In the genomic region with DNA sequence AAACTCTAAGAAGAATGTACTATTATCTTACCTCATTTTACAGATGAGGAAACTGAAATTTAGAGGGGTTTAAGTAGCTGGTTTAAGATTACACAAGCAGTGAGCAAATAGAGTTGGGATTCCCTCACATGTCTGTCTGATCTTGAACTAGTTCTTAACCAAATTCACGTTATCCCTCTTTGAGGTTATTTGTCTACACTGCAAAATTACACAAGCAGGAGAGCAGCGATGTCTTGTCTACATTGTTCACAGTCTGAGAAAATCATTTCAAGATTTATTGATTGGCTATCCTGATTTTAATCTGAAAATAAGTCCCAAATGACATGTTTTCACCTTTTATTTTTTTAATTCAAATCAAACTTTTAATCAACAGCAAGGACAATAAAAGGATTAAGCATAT, we compare ENCODE assay signal across 24 cellular contexts. TPM values are rescaled to one million over a fixed set of nuclear protein-coding genes. Genes with fewer than 3 reads are reported as not detected.
DNase-seq lines count a peak whose midpoint lies in the region; ATAC-seq, FAIRE-seq and TF ChIP-seq lines count a peak whose summit lies in the region.
"Had no signal": no experiment of that assay in that cellular context is flagged by ENCODE, and none has a peak within 500 bp of the region (broad histone marks: within the 10 kb centered on the region; RNA-seq: fewer than 3 reads in every experiment).

No MANE protein-coding gene starts in this region.

- no peak overlapping the region for H3K9ac ChIP-seq in colonic mucosa (ENCODE audit: low read depth in 2 of 2, low read length in 2 of 2)
- H3K9ac ChIP-seq: BLaER1 treated with 17β-estradiol and CSF1 and Interleukin-3, amounts not matched to agents 10 nM and 100 nM had no signal

- TF ChIP-seq CTCF in A549 (IDR thresholded peaks at IDR 0.05) (no peak), colonic mucosa (IDR thresholded peaks at IDR 0.05) (no peak), transverse colon (IDR thresholded peaks at IDR 0.05) (no peak)

- peaks cover 21% of the 10 kb centered on the region for H3K27me3 Mint-ChIP-seq in activated T-helper 17 cell treated with anti-CD3 and anti-CD28 coated beads, Interleukin-2, amount 50 U/mL, for 72 hours
- H3K27me3 Mint-ChIP-seq: B cell; CD4-positive, alpha-beta T cell had no signal

- in situ Hi-C loops in transverse colon (cut with MboI; ENCODE audit: low pct_ligation_motif_present in 1 of 4, low pct_unique_long_range_greater_than_20kb in 1 of 4, low sequenced_read_pairs in 3 of 4): no loop called here

- no peak for TF ChIP-seq EP300 in A549 (IDR thresholded peaks at IDR 0.05)
- TF ChIP-seq EP300 in transverse colon (IDR thresholded peaks at IDR 0.05; ENCODE audit: low read depth): no peak

- CTCF ChIA-PET in A549 (lab: Yijun Ruan, JAX): interaction anchor here (1.5 kb wide), 1 partner anchor 362 kb away, joined by 3 read pairs; no protein-coding TSS in a partner anchor

- H3K27ac Mint-ChIP-seq in activated T-helper 17 cell treated with anti-CD3 and anti-CD28 coated beads, Interleukin-2, amount 50 U/mL, for 72 hours: no peak overlapping the region
- H3K27ac Mint-ChIP-seq: B cell; CD4-positive, alpha-beta T cell; CD8-positive, alpha-beta T cell had no signal

- H3K9me3 ChIP-seq in A549 (no peaks in the 10 kb centered on the region), SJCRH30 (replicated peaks) (no peaks in the 10 kb centered on the region), colonic mucosa (no peaks in the 10 kb centered on the region), transverse colon (no peaks in the 10 kb centered on the region)
- H3K9me3 ChIP-seq: BLaER1 treated with 17β-estradiol and CSF1 and Interleukin-3, amounts not matched to agents 10 nM and 100 nM; Caco-2 had no signal

- no peak overlapping the region for H3K4me3 ChIP-seq in A549
- no peak overlapping the region for H3K4me3 ChIP-seq in SJCRH30
- no peak overlapping the region for H3K4me3 ChIP-seq in colonic mucosa
- no peak overlapping the region for H3K4me3 ChIP-seq in transverse colon
- H3K4me3 ChIP-seq: BLaER1 treated with 17β-estradiol and CSF1 and Interleukin-3, amounts not matched to agents 10 nM and 100 nM had no signal

- ATAC-seq in A549: no peak
- no peak for ATAC-seq in activated T-helper 17 cell treated with anti-CD3 and anti-CD28 coated beads, Interleukin-2, amount 50 U/mL, for 72 hours (replicated peaks)
- ATAC-seq in HG03460 (IDR thresholded peaks at IDR 0.05; ENCODE audit: unreplicated experiment): no peak
- ATAC-seq: CD8-positive, alpha-beta T cell had no signal

- no peaks in the 10 kb centered on the region for H3K36me3 Mint-ChIP-seq in activated T-helper 17 cell treated with anti-CD3 and anti-CD28 coated beads, Interleukin-2, amount 50 U/mL, for 72 hours (ENCODE audit: low read depth)
- H3K36me3 Mint-ChIP-seq: CD8-positive, alpha-beta T cell had no signal

- 85% methylated on average over 2 of the region's 2 CpGs for WGBS in A549 (ENCODE audit: missing lambda C conversion rate)
- 30 to 66% methylated on average over 2 of the region's 2 CpGs for WGBS in transverse colon (ENCODE audit: low coverage in 1 of 2), 2 donors

- FAIRE-seq in A549 (lab: Jason Lieb, UNC) (no peak), H54 (lab: Jason Lieb, UNC) (no peak)
- FAIRE-seq: A204.1, D721Med, G401.6, GM12891, GM18507 had no signal

- TF ChIP-seq RAD21 in A549 (conservative IDR thresholded peaks at IDR 0.05 in 1 of 2, IDR thresholded peaks at IDR 0.05 in 1 of 2): no peak

- H3K4me1 ChIP-seq in A549: peaks cover 10% of the 10 kb centered on the region
- H3K4me1 ChIP-seq in SJCRH30: peaks cover 51% of the 10 kb centered on the region
- H3K4me1 ChIP-seq in colonic mucosa: no peaks in the 10 kb centered on the region
- H3K4me1 ChIP-seq in transverse colon: peaks cover 0 to 21% (median 18%) of the 10 kb centered on the region in 4 donors
- H3K4me1 ChIP-seq: BLaER1 treated with 17β-estradiol and CSF1 and Interleukin-3, amounts not matched to agents 10 nM and 100 nM had no signal

- peaks cover 4% of the 10 kb centered on the region for H3K9me3 Mint-ChIP-seq in activated T-helper 17 cell treated with anti-CD3 and anti-CD28 coated beads, Interleukin-2, amount 50 U/mL, for 72 hours
- H3K9me3 Mint-ChIP-seq: CD8-positive, alpha-beta T cell had no signal

- H3K36me3 ChIP-seq in SJCRH30 (no peaks in the 10 kb centered on the region), colonic mucosa (no peaks in the 10 kb centered on the region), transverse colon (no peaks in the 10 kb centered on the region)
- H3K36me3 ChIP-seq: BLaER1 treated with 17β-estradiol and CSF1 and Interleukin-3, amounts not matched to agents 10 nM and 100 nM had no signal

- H3K4me2 ChIP-seq in A549: no peak overlapping the region
- H3K4me2 ChIP-seq: BLaER1 treated with 17β-estradiol and CSF1 and Interleukin-3, amounts not matched to agents 10 nM and 100 nM had no signal

- H3K27me3 ChIP-seq in SJCRH30 (no peaks in the 10 kb centered on the region), colonic mucosa (no peaks in the 10 kb centered on the region), transverse colon (no peaks in the 10 kb centered on the region)
- H3K27me3 ChIP-seq: BLaER1 treated with 17β-estradiol and CSF1 and Interleukin-3, amounts not matched to agents 10 nM and 100 nM had no signal

- no peaks in the 10 kb centered on the region for H3K4me1 Mint-ChIP-seq in activated T-helper 17 cell treated with anti-CD3 and anti-CD28 coated beads, Interleukin-2, amount 50 U/mL, for 72 hours
- H3K4me1 Mint-ChIP-seq: B cell had no signal

- DNase-seq in A549 (ENCODE audit: low read depth in 1 of 2, low spot score in 1 of 2): no peak
- no peak for DNase-seq in SJCRH30
- DNase-seq in colonic mucosa: no peak
- no peak for DNase-seq in transverse colon
- no peak for DNase-seq in cerebellum (ENCODE audit: low spot score)
- DNase-seq in H54 (ENCODE audit: insufficient read length, low spot score): no peak
- DNase-seq: 8988T; AML-193; Caco-2; Calu3; CD4-positive, alpha-beta T cell; CD8-positive, alpha-beta T cell; DMS79 treated with DMSO at 0.1 percent for 48 hours; GF-D8 had no signal

- intact Hi-C loops in colonic mucosa (cut with DNase I): no loop called here
- intact Hi-C loops in transverse colon (cut with DNase I; ENCODE audit: low total_unique reads): no loop called here

- no peak overlapping the region for H3K27ac ChIP-seq in A549
- H3K27ac ChIP-seq in SJCRH30: peak overlapping the region; percentile 85; the same call in 1 of the 2 replicates
- H3K27ac ChIP-seq in colonic mucosa: peak overlapping the region; percentile 60
- H3K27ac ChIP-seq in transverse colon: peak overlapping the region in 3 of 4 donors; percentile 61 to 69 (median 65)
- H3K27ac ChIP-seq: BLaER1 treated with 17β-estradiol and CSF1 and Interleukin-3, amounts not matched to agents 10 nM and 100 nM; C4-2B had no signal

- no peak overlapping the region for H3K4me3 Mint-ChIP-seq in activated T-helper 17 cell treated with anti-CD3 and anti-CD28 coated beads, Interleukin-2, amount 50 U/mL, for 72 hours
- H3K4me3 Mint-ChIP-seq: B cell; CD4-positive, alpha-beta T cell; CD8-positive, alpha-beta T cell had no signal

- TF ChIP-seq POLR2A in A549 (IDR thresholded peaks at IDR 0.05; ENCODE audit: low read length) (no peak), transverse colon (IDR thresholded peaks at IDR 0.05) (no peak), H54 (IDR thresholded peaks at IDR 0.05; ENCODE audit: low read depth, low read length) (no peak)

- POLR2A ChIA-PET in A549 (lab: Yijun Ruan, JAX): no interaction called here

TF ChIP-seq in A549, 52 proteins besides CTCF, POLR2A, EP300 and RAD21:
- TF ChIP-seq MAFK (IDR thresholded peaks at IDR 0.05; ENCODE audit: partially characterized antibody) (peak; percentile 55), CBX8 (IDR thresholded peaks at IDR 0.05) (no peak), HEYL (CRISPR knock-in tag; IDR thresholded peaks at IDR 0.05) (no peak), USF2 (IDR thresholded peaks at IDR 0.05) (no peak), PBX3 (IDR thresholded peaks at IDR 0.05) (no peak), HOXA7 (CRISPR knock-in tag; IDR thresholded peaks at IDR 0.05) (no peak), MYC (IDR thresholded peaks at IDR 0.05; ENCODE audit: borderline replicate concordance, low read length) (no peak), EHMT2 (IDR thresholded peaks at IDR 0.05; ENCODE audit: low read depth) (no peak), RFX5 (IDR thresholded peaks at IDR 0.05) (no peak)

RNA-seq across cellular contexts. Expression of gene SOX9, which starts 56.9 kb away (rescaled TPM):
- polyA plus RNA-seq in A549 (2011; rRNA removed): 6.7 and 8.0 TPM in 2 replicates
- 5.1 and 7.5 TPM in 2 replicates for polyA plus RNA-seq in A549 (2012; cell fraction: cytosol; rRNA removed)
- polyA plus RNA-seq in A549 (2012; cell fraction: nucleus; rRNA removed): 16.9 and 18.6 TPM in 2 replicates
- 9.6 to 14.5 TPM (median 12.3 TPM) in 3 replicates for polyA plus RNA-seq in A549 (2017; fragmentation: RNase III; extraction: RNeasy Plus Mini Kit Qiagen cat#74134 plus additional on column Dnase treatment)
- polyA minus RNA-seq in A549 (2011; rRNA and poly(A)+ RNA removed): 5.9 and 7.0 TPM in 2 replicates
- 104 and 105 TPM in 2 replicates for total RNA-seq in SJCRH30 (2014; rRNA removed; shearing (Covaris generic))
- total RNA-seq in colonic mucosa: 10 to 100 TPM; 52.3 to 74.2 TPM
- total RNA-seq in transverse colon: 10 to 100 TPM; 35.2 to 55.7 (median 42.3) TPM
- total RNA-seq in activated T-helper 17 cell treated with anti-CD3 and anti-CD28 coated beads, Interleukin-2, amount 50 U/mL, for 72 hours: not detected
- total RNA-seq in cerebellum: 22.3 TPM
- total RNA-seq: B cell; CD4-positive, alpha-beta T cell; CD8-positive, alpha-beta T cell had no signal

Comparison
In these comparisons a context has a peak if more than half of its experiments do, and no peak if none do; other contexts are left out.
1. H3K27ac ChIP-seq: peak in SJCRH30 (single experiment), colonic mucosa (single experiment) and transverse colon (3 of 4); none in A549 (0 of 2).
2. RNA of gene SOX9, which starts 56.9 kb away (total RNA-seq): 104 to 105 TPM in SJCRH30, 52.3 to 74.2 TPM in colonic mucosa, 35.2 to 55.7 TPM in transverse colon and 22.3 TPM in cerebellum (single experiment); not detected in activated T-helper 17 cell treated with anti-CD3 and anti-CD28 coated beads, Interleukin-2, amount 50 U/mL, for 72 hours; every median in the first group is over 10 times any median in the second.